18 cellular contexts compared by ENCODE assay signal in genomic region chr2:215441560-215442391, GRCh38. TPM values are rescaled to one million over a fixed set of nuclear protein-coding genes. Genes with fewer than 3 reads are reported as not detected.
A peak's percentile ranks its signal among the peaks of the same experiment; 100 is the strongest.
DNase-seq lines count a peak whose midpoint lies in the region; TF ChIP-seq lines count a peak whose summit lies in the region.
"Had no signal": no experiment of that assay in that cellular context is flagged by ENCODE, and none has a peak within 500 bp of the region (broad histone marks: within the 10 kb centered on the region; RNA-seq: fewer than 3 reads in every experiment).

No MANE protein-coding gene starts in this region.

- no peaks in the 10 kb centered on the region for H3K9me3 Mint-ChIP-seq in MCF 10A (ENCODE audit: unreplicated experiment)
- no peaks in the 10 kb centered on the region for H3K9me3 Mint-ChIP-seq in brain

- H3K4me1 Mint-ChIP-seq in MCF 10A (ENCODE audit: insufficient read depth, unreplicated experiment), result peaks cover 18% of the 10 kb centered on the region
- peaks cover 21% of the 10 kb centered on the region for H3K4me1 Mint-ChIP-seq in brain

- no peaks in the 10 kb centered on the region for H3K27me3 ChIP-seq in breast epithelium
- H3K27me3 ChIP-seq in smooth muscle cell (ENCODE audit: low read depth), result no peaks in the 10 kb centered on the region

- no peaks in the 10 kb centered on the region for H3K9me3 ChIP-seq in breast epithelium
- no peaks in the 10 kb centered on the region for H3K9me3 ChIP-seq in smooth muscle cell (replicated peaks; ENCODE audit: low read depth)
- H3K9me3 ChIP-seq: BLaER1 treated with 17β-estradiol and CSF1 and Interleukin-3, amounts not matched to agents 10 nM and 100 nM had no signal

- no peaks in the 10 kb centered on the region for H3K27me3 Mint-ChIP-seq in MCF 10A (ENCODE audit: insufficient read depth, unreplicated experiment)
- peaks cover 23% of the 10 kb centered on the region for H3K27me3 Mint-ChIP-seq in brain

- H3K9ac ChIP-seq in smooth muscle cell (ENCODE audit: low read depth), result no peak overlapping the region
- H3K9ac ChIP-seq: BLaER1 treated with 17β-estradiol and CSF1 and Interleukin-3, amounts not matched to agents 10 nM and 100 nM had no signal

- no peak overlapping the region for H3K4me2 ChIP-seq in smooth muscle cell
- H3K4me2 ChIP-seq: BLaER1 treated with 17β-estradiol and CSF1 and Interleukin-3, amounts not matched to agents 10 nM and 100 nM had no signal

- TF ChIP-seq CTCF in MCF 10A (IDR thresholded peaks at IDR 0.05; ENCODE audit: unreplicated experiment) (no peak), breast epithelium (IDR thresholded peaks at IDR 0.05) (no peak), brain (conservative IDR thresholded peaks at IDR 0.05) (no peak), smooth muscle cell (IDR thresholded peaks at IDR 0.05; ENCODE audit: borderline replicate concordance, insufficient read depth, poor library complexity, severe bottlenecking) (no peak)

- WGBS in smooth muscle cell (ENCODE audit: low lambda C conversion rate), result 83% methylated on average over 6 of the region's 6 CpGs

- peak; percentile 74 for DNase-seq in MCF 10A (ENCODE audit: unreplicated experiment)
- no peak for DNase-seq in breast epithelium (ENCODE audit: low spot score in 2 of 2)
- DNase-seq in kidney tubule cell (ENCODE audit: low spot score), result peak; percentile 86
- no peak for DNase-seq in smooth muscle cell (lab: John Stamatoyannopoulos, UW; ENCODE audit: unreplicated experiment)
- DNase-seq in 8988T, result no peak
- DNase-seq in dedifferentiated amniotic fluid mesenchymal stem cell (ENCODE audit: extremely low spot score), result no peak
- DNase-seq in NK-92 (lab: John Stamatoyannopoulos, UW; ENCODE audit: unreplicated experiment), result no peak
- DNase-seq: activated CD8-positive, alpha-beta T cell treated with anti-CD3 and anti-CD28 coated beads, Interleukin-2, amount 10 ng/mL, durations not matched to agents 7 days and 5 days; activated naive CD4-positive, alpha-beta T cell treated with Interleukin-2 at 50 U/mL for 16 hours; activated T-cell treated with anti-CD3 and anti-CD28 coated beads, Interleukin-2, amount 50 U/mL, for 1 hour; effector memory CD4-positive, alpha-beta T cell; NCI-H1417 treated with DMSO at 0.1 percent for 48 hours; NCI-H2107; NCI-H524 treated with DMSO at 0.1 percent for 48 hours; T-helper 9 cell had no signal

- no TSS peak for BruUV-seq in MCF 10A (replicated peaks; lab: Mats Ljungman, UMichigan)

- peak overlapping the region; percentile 38 for H2AFZ ChIP-seq in smooth muscle cell (ENCODE audit: low read depth)

- H3K4me1 ChIP-seq in breast epithelium (no peaks in the 10 kb centered on the region), smooth muscle cell (ENCODE audit: low read depth) (peaks cover 23% of the 10 kb centered on the region)

- H3F3A ChIP-seq in smooth muscle cell (ENCODE audit: low read depth), result peaks cover 18% of the 10 kb centered on the region

- no peak for TF ChIP-seq POLR2A in breast epithelium (IDR thresholded peaks at IDR 0.05)

- H3K36me3 Mint-ChIP-seq in MCF 10A (ENCODE audit: insufficient read depth, unreplicated experiment) (no peaks in the 10 kb centered on the region), brain (no peaks in the 10 kb centered on the region)

- H3K36me3 ChIP-seq in breast epithelium (no peaks in the 10 kb centered on the region), smooth muscle cell (ENCODE audit: low read depth) (no peaks in the 10 kb centered on the region)
- H3K36me3 ChIP-seq: BLaER1 treated with 17β-estradiol and CSF1 and Interleukin-3, amounts not matched to agents 10 nM and 100 nM had no signal

- intact Hi-C loops in MCF 10A (cut with micrococcal nuclease) (no loop called here), breast epithelium (cut with DNase I; ENCODE audit: low total_unique reads) (no loop called here)

- no peak overlapping the region for H3K4me3 ChIP-seq in breast epithelium
- H3K4me3 ChIP-seq in smooth muscle cell, result no peak overlapping the region
- H3K4me3 ChIP-seq: BLaER1 treated with 17β-estradiol and CSF1 and Interleukin-3, amounts not matched to agents 10 nM and 100 nM had no signal

- H3K27ac Mint-ChIP-seq in MCF 10A (ENCODE audit: low read depth, unreplicated experiment) (peak overlapping the region; percentile 37), brain (peak overlapping the region in 3 of 5 experiments; percentile 3 to 58 (median 9))
- H3K27ac Mint-ChIP-seq: activated CD8-positive, alpha-beta T cell treated with anti-CD3 and anti-CD28 coated beads, Interleukin-2, amount 10 ng/mL, durations not matched to agents 7 days and 5 days had no signal

- POLR2A ChIA-PET in MCF 10A (lab: Yijun Ruan, JAX), result interaction anchor here (0.5 to 1.0 kb wide), 2 partner anchors 9 to 10 kb away, joined by 3 to 5 read pairs; no protein-coding TSS in a partner anchor

- H3K4me3 Mint-ChIP-seq in MCF 10A (ENCODE audit: unreplicated experiment) (no peak overlapping the region), brain (no peak overlapping the region)
- H3K4me3 Mint-ChIP-seq: activated CD8-positive, alpha-beta T cell treated with anti-CD3 and anti-CD28 coated beads, Interleukin-2, amount 10 ng/mL, durations not matched to agents 7 days and 5 days had no signal

- CTCF ChIA-PET in MCF 10A (lab: Yijun Ruan, JAX), result interaction anchor here (0.7 to 1.2 kb wide), 2 partner anchors 479 to 490 kb away, joined by 3 to 4 read pairs; no protein-coding TSS in a partner anchor

- peaks cover 25% of the 10 kb centered on the region for H3K79me2 ChIP-seq in smooth muscle cell (ENCODE audit: low read depth)

- H3K27ac ChIP-seq in breast epithelium (no peak overlapping the region), smooth muscle cell (ENCODE audit: low read depth) (peak overlapping the region; percentile 15)
- H3K27ac ChIP-seq: 22Rv1; BLaER1 treated with 17β-estradiol and CSF1 and Interleukin-3, amounts not matched to agents 10 nM and 100 nM had no signal

- H4K20me1 ChIP-seq in smooth muscle cell (ENCODE audit: low read depth), result no peaks in the 10 kb centered on the region
- H4K20me1 ChIP-seq: BLaER1 treated with 17β-estradiol and CSF1 and Interleukin-3, amounts not matched to agents 10 nM and 100 nM had no signal

RNA-seq across cellular contexts. Expression of gene FN1, which starts 5.9 kb away (rescaled TPM):
- total RNA-seq in MCF 10A (2022) (564 and 636 TPM in 2 replicates), breast epithelium (100 to 1,000 TPM in 2 of 3 donors, 10 to 100 TPM in 1; 74.9 to 295 (median 102) TPM), smooth muscle cell (21,173 and 21,295 TPM in 2 replicates)
- polyA plus RNA-seq in brain (ENCODE audit: insufficient read depth, low read depth, low replicate concordance) (172 TPM), smooth muscle cell (8,934 and 10,917 TPM in 2 replicates)

Comparison
In these comparisons a context has a peak if more than half of its experiments do, and no peak if none do; other contexts are left out.
1. DNase-seq: peak in MCF 10A (single experiment) and kidney tubule cell (single experiment); none in breast epithelium (0 of 2), smooth muscle cell (single experiment), 8988T (single experiment), dedifferentiated amniotic fluid mesenchymal stem cell (single experiment) and NK-92 (single experiment).
2. RNA of gene FN1, which starts 5.9 kb away (total RNA-seq): 21,173 to 21,295 TPM in smooth muscle cell; 564 to 636 TPM in MCF 10A and 74.9 to 295 TPM in breast epithelium; every median in the first group is over 10 times any median in the second.